Comparison of ENCODE assay signal across 1 cellular context in the genomic region with DNA sequence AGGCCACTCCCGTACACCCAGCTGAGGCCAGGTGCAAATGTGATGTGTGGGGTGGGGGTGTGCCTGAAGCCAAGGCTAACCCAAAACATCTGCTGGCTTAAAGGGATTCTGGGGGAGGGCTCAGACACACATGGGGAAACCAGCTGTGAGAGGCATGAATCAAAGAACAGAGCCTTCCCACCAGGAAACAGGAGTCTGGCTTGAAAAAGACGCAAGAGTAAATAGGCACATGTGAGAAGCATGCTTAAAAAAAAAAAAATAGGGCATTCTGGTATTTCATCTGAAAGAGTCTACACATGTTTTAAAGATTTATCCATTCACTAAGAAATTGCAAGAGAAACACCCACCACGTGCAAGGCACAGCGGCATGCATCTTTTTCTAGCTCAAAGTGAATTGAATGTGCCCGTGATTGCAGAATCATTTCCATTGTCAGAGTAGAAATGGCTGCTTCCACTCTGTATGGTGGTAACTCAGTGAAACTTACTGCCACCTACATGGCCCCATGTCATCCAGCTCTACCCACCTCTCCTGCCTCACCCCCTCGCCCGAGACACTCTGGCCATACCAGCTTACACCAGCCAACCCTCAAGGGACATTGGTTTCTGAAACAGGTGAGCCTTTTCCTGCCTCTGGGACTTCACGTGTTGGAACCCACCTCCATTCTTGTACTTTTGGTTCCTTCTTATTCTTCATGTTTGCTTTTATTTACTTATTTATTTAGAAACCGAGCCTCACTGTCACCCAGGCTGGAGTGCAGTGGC.
TF ChIP-seq lines count a peak whose summit lies in the region.

No MANE protein-coding gene starts in this region.

TF ChIP-seq in HepG2, 621 proteins besides CTCF, POLR2A, EP300 and RAD21:
- TF ChIP-seq, protein P1, sequence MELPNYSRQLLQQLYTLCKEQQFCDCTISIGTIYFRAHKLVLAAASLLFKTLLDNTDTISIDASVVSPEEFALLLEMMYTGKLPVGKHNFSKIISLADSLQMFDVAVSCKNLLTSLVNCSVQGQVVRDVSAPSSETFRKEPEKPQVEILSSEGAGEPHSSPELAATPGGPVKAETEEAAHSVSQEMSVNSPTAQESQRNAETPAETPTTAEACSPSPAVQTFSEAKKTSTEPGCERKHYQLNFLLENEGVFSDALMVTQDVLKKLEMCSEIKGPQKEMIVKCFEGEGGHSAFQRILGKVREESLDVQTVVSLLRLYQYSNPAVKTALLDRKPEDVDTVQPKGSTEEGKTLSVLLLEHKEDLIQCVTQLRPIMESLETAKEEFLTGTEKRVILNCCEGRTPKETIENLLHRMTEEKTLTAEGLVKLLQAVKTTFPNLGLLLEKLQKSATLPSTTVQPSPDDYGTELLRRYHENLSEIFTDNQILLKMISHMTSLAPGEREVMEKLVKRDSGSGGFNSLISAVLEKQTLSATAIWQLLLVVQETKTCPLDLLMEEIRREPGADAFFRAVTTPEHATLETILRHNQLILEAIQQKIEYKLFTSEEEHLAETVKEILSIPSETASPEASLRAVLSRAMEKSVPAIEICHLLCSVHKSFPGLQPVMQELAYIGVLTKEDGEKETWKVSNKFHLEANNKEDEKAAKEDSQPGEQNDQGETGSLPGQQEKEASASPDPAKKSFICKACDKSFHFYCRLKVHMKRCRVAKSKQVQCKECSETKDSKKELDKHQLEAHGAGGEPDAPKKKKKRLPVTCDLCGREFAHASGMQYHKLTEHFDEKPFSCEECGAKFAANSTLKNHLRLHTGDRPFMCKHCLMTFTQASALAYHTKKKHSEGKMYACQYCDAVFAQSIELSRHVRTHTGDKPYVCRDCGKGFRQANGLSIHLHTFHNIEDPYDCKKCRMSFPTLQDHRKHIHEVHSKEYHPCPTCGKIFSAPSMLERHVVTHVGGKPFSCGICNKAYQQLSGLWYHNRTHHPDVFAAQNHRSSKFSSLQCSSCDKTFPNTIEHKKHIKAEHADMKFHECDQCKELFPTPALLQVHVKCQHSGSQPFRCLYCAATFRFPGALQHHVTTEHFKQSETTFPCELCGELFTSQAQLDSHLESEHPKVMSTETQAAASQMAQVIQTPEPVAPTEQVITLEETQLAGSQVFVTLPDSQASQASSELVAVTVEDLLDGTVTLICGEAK (IDR thresholded peaks at IDR 0.05), result no peak
- TF ChIP-seq, protein P1 (CRISPR knock-in tag; IDR thresholded peaks at IDR 0.05), result no peak
- TF ChIP-seq ZNF282 (IDR thresholded peaks at IDR 0.05; ENCODE audit: partially characterized antibody), result no peak
- TF ChIP-seq TGIF2 (CRISPR knock-in tag; IDR thresholded peaks at IDR 0.05), result no peak
- no peak for TF ChIP-seq ZNF468 (CRISPR knock-in tag; IDR thresholded peaks at IDR 0.05)
- TF ChIP-seq ZNF251 (CRISPR knock-in tag; IDR thresholded peaks at IDR 0.05), result no peak
- TF ChIP-seq PHF21A (CRISPR knock-in tag; IDR thresholded peaks at IDR 0.05), result no peak
- TF ChIP-seq ZFP37 (CRISPR knock-in tag; IDR thresholded peaks at IDR 0.05; ENCODE audit: borderline replicate concordance), result no peak
- TF ChIP-seq MNT (IDR thresholded peaks at IDR 0.05), result 0 out of 2 replicates have a peak, but pooled peaks have one; percentile 6
- TF ChIP-seq GRHL1 (CRISPR knock-in tag; conservative IDR thresholded peaks at IDR 0.05), result no peak
TF ChIP-seq in HepG2: peak in this region for 1.
